Comparison of ENCODE assay signal across 9 cellular contexts in genomic region chr19:13195678-13196077, GRCh38. TPM values are rescaled to one million over a fixed set of nuclear protein-coding genes. Genes with fewer than 3 reads are reported as not detected.
DNase-seq lines count a peak whose midpoint lies in the region; ATAC-seq, FAIRE-seq and TF ChIP-seq lines count a peak whose summit lies in the region.
"Had no signal": no experiment of that assay in that cellular context is flagged by ENCODE, and none has a peak within 500 bp of the region (broad histone marks: within the 10 kb centered on the region; RNA-seq: fewer than 3 reads in every experiment).

No MANE protein-coding gene starts in this region.

- ATAC-seq in sciatic nerve (no peak), HG03457 (IDR thresholded peaks at IDR 0.05; ENCODE audit: unreplicated experiment) (no peak)

- WGBS in smooth muscle cell (ENCODE audit: low lambda C conversion rate), result 61% methylated on average over 11 of the region's 11 CpGs

- intact Hi-C loops in sciatic nerve (cut with DNase I), result loop anchor here (10.0 kb wide), 1 partner anchor 69 kb away; no protein-coding TSS in a partner anchor

- H4K20me1 ChIP-seq in smooth muscle cell (ENCODE audit: low read depth), result no peaks in the 10 kb centered on the region

- no peak for FAIRE-seq in bronchial epithelial cell (lab: Jason Lieb, UNC)
- FAIRE-seq in urothelium cell line (lab: Jason Lieb, UNC), result no peak

- no peak overlapping the region for H3K4me3 ChIP-seq in GM12875 (ENCODE audit: low read depth, low read length)
- no peak overlapping the region for H3K4me3 ChIP-seq in bronchial epithelial cell (ENCODE audit: low read depth, low read length)
- H3K4me3 ChIP-seq in smooth muscle cell, result no peak overlapping the region
- H3K4me3 ChIP-seq: HAP-1 had no signal

- no peak overlapping the region for H3K9ac ChIP-seq in smooth muscle cell (ENCODE audit: low read depth)

- no peaks in the 10 kb centered on the region for H3K27me3 ChIP-seq in bronchial epithelial cell (ENCODE audit: control insufficient read depth, insufficient read depth, low read length)
- H3K27me3 ChIP-seq in smooth muscle cell (ENCODE audit: low read depth), result no peaks in the 10 kb centered on the region

- TF ChIP-seq CTCF in GM12875 (IDR thresholded peaks at IDR 0.05; ENCODE audit: borderline replicate concordance, insufficient read depth, low read depth, low read length), result peak; percentile 79
- TF ChIP-seq CTCF in bronchial epithelial cell (IDR thresholded peaks at IDR 0.05; ENCODE audit: insufficient read depth, low read length, severe bottlenecking), result peak; percentile 25
- TF ChIP-seq CTCF in smooth muscle cell (IDR thresholded peaks at IDR 0.05; ENCODE audit: borderline replicate concordance, insufficient read depth, poor library complexity, severe bottlenecking), result peak; percentile 16

- H3K4me1 ChIP-seq in smooth muscle cell (ENCODE audit: low read depth), result no peaks in the 10 kb centered on the region
- H3K4me1 ChIP-seq: HAP-1 had no signal

- H3K79me2 ChIP-seq in smooth muscle cell (ENCODE audit: low read depth), result no peaks in the 10 kb centered on the region

- no peaks in the 10 kb centered on the region for H3F3A ChIP-seq in smooth muscle cell (ENCODE audit: low read depth)

- DNase-seq in OCI-M1 (lab: John Stamatoyannopoulos, UW) (peak; percentile 15), bronchial epithelial cell (ENCODE audit: low read depth) (no peak), smooth muscle cell (lab: John Stamatoyannopoulos, UW; ENCODE audit: unreplicated experiment) (no peak), sciatic nerve (ENCODE audit: low spot score) (no peak), urothelium cell line (ENCODE audit: low spot score) (no peak), 8988T (no peak)

- no peak overlapping the region for H2AFZ ChIP-seq in smooth muscle cell (ENCODE audit: low read depth)

- no peak overlapping the region for H3K27ac ChIP-seq in smooth muscle cell (ENCODE audit: low read depth)

- no peaks in the 10 kb centered on the region for H3K9me3 ChIP-seq in smooth muscle cell (replicated peaks; ENCODE audit: low read depth)
- H3K9me3 ChIP-seq: HAP-1 had no signal

- no peak overlapping the region for H3K4me2 ChIP-seq in smooth muscle cell

- H3K36me3 ChIP-seq in bronchial epithelial cell (ENCODE audit: control insufficient read depth, insufficient read depth, low read length), result no peaks in the 10 kb centered on the region
- no peaks in the 10 kb centered on the region for H3K36me3 ChIP-seq in smooth muscle cell (ENCODE audit: low read depth)
- H3K36me3 ChIP-seq: HAP-1 had no signal

RNA-seq across cellular contexts. Expression of gene IER2, which starts 45.5 kb away (rescaled TPM):
- total RNA-seq in bronchial epithelial cell (32.1 and 35.2 TPM in 2 replicates), smooth muscle cell (113 and 118 TPM in 2 replicates), sciatic nerve (102 TPM)
- 732 and 766 TPM in 2 replicates for polyA plus RNA-seq in smooth muscle cell

RNA-seq across cellular contexts. Expression of gene STX10, which starts 45.5 kb away (rescaled TPM):
- total RNA-seq in bronchial epithelial cell (68.4 and 75.3 TPM in 2 replicates), smooth muscle cell (37.6 and 59.6 TPM in 2 replicates), sciatic nerve (48.3 TPM)
- polyA plus RNA-seq in smooth muscle cell, result 69.1 and 83.1 TPM in 2 replicates

Comparison
In these comparisons a context has a peak if more than half of its experiments do, and no peak if none do; other contexts are left out.
1. CTCF ChIP-seq: peak in every context shown above with its lines; median percentile 79 in GM12875; 25 in bronchial epithelial cell; 16 in smooth muscle cell.